Comparison of ENCODE assay signal across 8 cellular contexts in genomic region chr11:64229959-64230208, GRCh38. TPM values are rescaled to one million over a fixed set of nuclear protein-coding genes. Genes with fewer than 3 reads are reported as not detected.
DNase-seq lines count a peak whose midpoint lies in the region; ATAC-seq and TF ChIP-seq lines count a peak whose summit lies in the region.

No MANE protein-coding gene starts in this region.

- H3K9me3 ChIP-seq in BLaER1, result no peaks in the 10 kb centered on the region
- H3K9me3 ChIP-seq in OCI-LY1 (ENCODE audit: low read length), result no peaks in the 10 kb centered on the region
- no peaks in the 10 kb centered on the region for H3K9me3 ChIP-seq in endocrine pancreas (ENCODE audit: control insufficient read depth, low read length)

- H3K4me1 ChIP-seq in BLaER1, result peaks cover 75% of the 10 kb centered on the region
- peaks cover 58% of the 10 kb centered on the region for H3K4me1 ChIP-seq in OCI-LY1 (ENCODE audit: insufficient read depth, low read length, severe bottlenecking)
- no peaks in the 10 kb centered on the region for H3K4me1 ChIP-seq in endocrine pancreas (ENCODE audit: control insufficient read depth, insufficient read depth, low read length)

- peak overlapping the region; percentile 57 for H3K27ac Mint-ChIP-seq in neural crest cell (ENCODE audit: unreplicated experiment)

- peak overlapping the region; percentile 93 for H3K4me3 Mint-ChIP-seq in neural crest cell

- H4K20me1 ChIP-seq in BLaER1, result peaks cover 6% of the 10 kb centered on the region
- H4K20me1 ChIP-seq in OCI-LY1 (ENCODE audit: insufficient read depth, low read length), result no peaks in the 10 kb centered on the region

- ATAC-seq in left lobe of liver, result no peak

- no peaks in the 10 kb centered on the region for H3K9me3 Mint-ChIP-seq in neural crest cell

- H3K9ac ChIP-seq in BLaER1 (peak overlapping the region; percentile 81), OCI-LY1 (ENCODE audit: low read length) (peak overlapping the region; percentile 71), endocrine pancreas (ENCODE audit: control insufficient read depth, insufficient read depth, low read length) (peak overlapping the region; percentile 85)

- H3K36me3 ChIP-seq in BLaER1, result 0 out of 2 replicates have a peak, but pooled peaks cover 1% of the 10 kb centered on the region
- no peaks in the 10 kb centered on the region for H3K36me3 ChIP-seq in OCI-LY1 (ENCODE audit: insufficient read depth, low read length)
- no peaks in the 10 kb centered on the region for H3K36me3 ChIP-seq in endocrine pancreas (ENCODE audit: control insufficient read depth, insufficient read depth, low read length)

- no peak overlapping the region for H2AFZ ChIP-seq in OCI-LY1 (ENCODE audit: low read length)

- DNase-seq in neural crest cell (ENCODE audit: low read depth, low spot score) (no peak), D341Med (ENCODE audit: low spot score) (no peak), amygdala (lab: John Stamatoyannopoulos, UW) (no peak), ecto neural progenitor cell (ENCODE audit: low spot score) (no peak), left lobe of liver (ENCODE audit: low spot score) (no peak)

- peak overlapping the region; percentile 77 for H3K4me3 ChIP-seq in BLaER1
- peak overlapping the region; percentile 68 for H3K4me3 ChIP-seq in OCI-LY1 (ENCODE audit: low read depth, low read length, poor library complexity, severe bottlenecking)
- peak overlapping the region; percentile 1 for H3K4me3 ChIP-seq in endocrine pancreas (ENCODE audit: control insufficient read depth, insufficient read depth, low read length)

- TF ChIP-seq CTCF in OCI-LY1 (IDR thresholded peaks at IDR 0.05; ENCODE audit: low read length) (no peak), neural crest cell (conservative IDR thresholded peaks at IDR 0.05) (no peak)

- no peaks in the 10 kb centered on the region for H3K27me3 Mint-ChIP-seq in neural crest cell (ENCODE audit: low read depth)

- peaks cover 37% of the 10 kb centered on the region for H3K4me1 Mint-ChIP-seq in neural crest cell

- no peaks in the 10 kb centered on the region for H3K9me2 ChIP-seq in OCI-LY1 (ENCODE audit: low read depth, low read length)

- no peaks in the 10 kb centered on the region for H3F3A ChIP-seq in OCI-LY1 (ENCODE audit: insufficient read depth, low read length)

- H3K4me2 ChIP-seq in BLaER1, result peak overlapping the region; percentile 99
- peak overlapping the region; percentile 79 for H3K4me2 ChIP-seq in OCI-LY1 (ENCODE audit: low read length)

- H3K79me2 ChIP-seq in OCI-LY1 (ENCODE audit: insufficient read depth, low read length), result no peaks in the 10 kb centered on the region

- H3K36me3 Mint-ChIP-seq in neural crest cell (ENCODE audit: low read depth), result no peaks in the 10 kb centered on the region

- no peaks in the 10 kb centered on the region for H3K27me3 ChIP-seq in BLaER1
- H3K27me3 ChIP-seq in OCI-LY1 (ENCODE audit: insufficient read depth, low read length), result no peaks in the 10 kb centered on the region
- H3K27me3 ChIP-seq in endocrine pancreas (ENCODE audit: control insufficient read depth, insufficient read depth, low read length), result no peaks in the 10 kb centered on the region

- H3K27ac ChIP-seq in BLaER1, result peak overlapping the region; percentile 87
- H3K27ac ChIP-seq in OCI-LY1 (ENCODE audit: low read depth, low read length, poor library complexity, severe bottlenecking), result peak overlapping the region; percentile 79

RNA-seq across cellular contexts. Expression of gene DNAJC4, which starts 0.5 kb away (rescaled TPM):
- total RNA-seq in neural crest cell (27.2 TPM in 2 replicates), left lobe of liver (28.2 TPM)

RNA-seq across cellular contexts. Expression of gene NUDT22, which starts 3.8 kb away (rescaled TPM):
- total RNA-seq in neural crest cell (35.7 and 40.8 TPM in 2 replicates), left lobe of liver (52.5 TPM)

RNA-seq across cellular contexts. Expression of gene TRPT1, which starts 3.9 kb away (rescaled TPM):
- 40.2 and 43.2 TPM in 2 replicates for total RNA-seq in neural crest cell
- total RNA-seq in left lobe of liver, result 22.2 TPM

RNA-seq across cellular contexts. Expression of gene VEGFB, which starts 4.5 kb away (rescaled TPM):
- total RNA-seq in neural crest cell (61.2 and 62.7 TPM in 2 replicates), left lobe of liver (20.8 TPM)

RNA-seq across cellular contexts. Expression of gene FKBP2, which starts 11.0 kb away (rescaled TPM):
- total RNA-seq in neural crest cell, result 29.2 and 33.7 TPM in 2 replicates
- 82.6 TPM for total RNA-seq in left lobe of liver

Comparison
In these comparisons a context has a peak if more than half of its experiments do, and no peak if none do; other contexts are left out.
1. H3K4me3 ChIP-seq: peak in every context shown above with its lines; median percentile 77 in BLaER1; 68 in OCI-LY1; 1 in endocrine pancreas.